ENCODE assay signal across 13 cellular contexts in the genomic region with DNA sequence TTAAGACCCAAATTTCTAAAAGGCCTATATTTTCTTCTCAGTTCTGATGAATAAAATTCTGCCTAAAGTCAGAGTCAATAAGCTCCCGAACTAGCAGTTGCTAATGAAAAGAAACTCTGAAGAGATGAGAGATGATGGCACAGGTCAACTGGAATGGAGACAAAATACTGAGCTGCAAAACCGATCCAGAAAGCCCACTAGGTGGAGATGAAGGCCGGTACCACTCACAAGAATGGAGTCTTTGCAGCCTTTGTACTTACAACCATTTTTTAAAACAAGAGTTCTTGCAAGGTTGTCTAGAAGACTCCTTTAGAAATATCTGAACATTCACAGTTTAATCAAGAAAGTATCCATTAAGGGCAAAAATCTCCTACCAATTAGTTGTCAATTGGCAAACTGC.
DNase-seq lines count a peak whose midpoint lies in the region; ATAC-seq and TF ChIP-seq lines count a peak whose summit lies in the region.
"Had no signal": no experiment of that assay in that cellular context is flagged by ENCODE, and none has a peak within 500 bp of the region (broad histone marks: within the 10 kb centered on the region; RNA-seq: fewer than 3 reads in every experiment).

No MANE protein-coding gene starts in this region.

- H3K9me2 ChIP-seq in hepatocyte (replicated peaks; ENCODE audit: insufficient read depth): no peaks in the 10 kb centered on the region

- H3K36me3 ChIP-seq in hepatocyte (replicated peaks; ENCODE audit: insufficient read depth, low read depth) (no peaks in the 10 kb centered on the region), testis (ENCODE audit: low read depth, missing control alignments) (no peaks in the 10 kb centered on the region)

- H4K20me1 ChIP-seq in hepatocyte (ENCODE audit: insufficient read depth, poor library complexity, severe bottlenecking): no peaks in the 10 kb centered on the region

- H3K9me3 Mint-ChIP-seq in activated T-helper 2 cell treated with anti-CD3 and anti-CD28 coated beads, Interferon-gamma antibody, Interleukin-2, Interleukin-4, amounts not matched to agents 10 μg/mL and 5 μg/mL and 100 μg/mL, durations not matched to agents 14 hours and 24 hours and 36 hours: no peaks in the 10 kb centered on the region
- H3K9me3 Mint-ChIP-seq: effector memory CD8-positive, alpha-beta T cell had no signal

- WGBS in hepatocyte (ENCODE audit: low lambda C conversion rate, missing lambda C conversion rate): 48% methylated on average over 3 of the region's 3 CpGs
- 35 to 40% methylated on average over 3 of the region's 3 CpGs for WGBS in testis, 2 donors

- H3K4me3 Mint-ChIP-seq in activated T-helper 2 cell treated with anti-CD3 and anti-CD28 coated beads, Interferon-gamma antibody, Interleukin-2, Interleukin-4, amounts not matched to agents 10 μg/mL and 5 μg/mL and 100 μg/mL, durations not matched to agents 14 hours and 24 hours and 36 hours (ENCODE audit: low read depth): no peak overlapping the region
- H3K4me3 Mint-ChIP-seq: effector memory CD8-positive, alpha-beta T cell had no signal

- H3K36me3 Mint-ChIP-seq in activated T-helper 2 cell treated with anti-CD3 and anti-CD28 coated beads, Interferon-gamma antibody, Interleukin-2, Interleukin-4, amounts not matched to agents 10 μg/mL and 5 μg/mL and 100 μg/mL, durations not matched to agents 14 hours and 24 hours and 36 hours (ENCODE audit: low read depth): no peaks in the 10 kb centered on the region

- no peak for TF ChIP-seq POLR2A in testis (IDR thresholded peaks at IDR 0.05)

- H3K4me1 ChIP-seq in hepatocyte (ENCODE audit: insufficient read depth) (no peaks in the 10 kb centered on the region), testis (peaks cover 3% of the 10 kb centered on the region)

- no peak overlapping the region for H2AFZ ChIP-seq in hepatocyte

- H3K4me2 ChIP-seq in hepatocyte: no peak overlapping the region

- H3K27ac Mint-ChIP-seq in activated T-helper 2 cell treated with anti-CD3 and anti-CD28 coated beads, Interferon-gamma antibody, Interleukin-2, Interleukin-4, amounts not matched to agents 10 μg/mL and 5 μg/mL and 100 μg/mL, durations not matched to agents 14 hours and 24 hours and 36 hours: no peak overlapping the region
- H3K27ac Mint-ChIP-seq: effector memory CD8-positive, alpha-beta T cell had no signal

- H3K27ac ChIP-seq in hepatocyte (no peak overlapping the region), testis (no peak overlapping the region)

- no peak overlapping the region for H3K4me3 ChIP-seq in WI38 (ENCODE audit: low read depth, low read length)
- H3K4me3 ChIP-seq in hepatocyte: no peak overlapping the region
- no peak overlapping the region for H3K4me3 ChIP-seq in testis
- H3K4me3 ChIP-seq: MG63 had no signal

- ATAC-seq in GM21723 (IDR thresholded peaks at IDR 0.05; ENCODE audit: unreplicated experiment): no peak
- ATAC-seq: activated CD4-positive, CD25-positive, alpha-beta regulatory T cell treated with anti-CD3 and anti-CD28 coated beads, Interleukin-2, amount 50 U/mL, for 24 hours; effector memory CD8-positive, alpha-beta T cell had no signal

- H3K27me3 Mint-ChIP-seq in activated T-helper 2 cell treated with anti-CD3 and anti-CD28 coated beads, Interferon-gamma antibody, Interleukin-2, Interleukin-4, amounts not matched to agents 10 μg/mL and 5 μg/mL and 100 μg/mL, durations not matched to agents 14 hours and 24 hours and 36 hours (ENCODE audit: low read depth): no peaks in the 10 kb centered on the region

- intact Hi-C loops in testis (cut with DNase I; ENCODE audit: low total_unique reads): loop anchor here (10.0 kb wide), 1 partner anchor 113 kb away; no protein-coding TSS in a partner anchor
- intact Hi-C loops in activated T-helper 2 cell treated with anti-CD3 and anti-CD28 coated beads, Interferon-gamma antibody, Interleukin-2, Interleukin-4, amounts not matched to agents 10 μg/mL and 5 μg/mL and 100 μg/mL, durations not matched to agents 14 hours and 24 hours and 36 hours (cut with micrococcal nuclease): no loop called here

- H3K27me3 ChIP-seq in hepatocyte (no peaks in the 10 kb centered on the region), testis (no peaks in the 10 kb centered on the region)
- H3K27me3 ChIP-seq: MG63 had no signal

- H3K4me1 Mint-ChIP-seq in activated T-helper 2 cell treated with anti-CD3 and anti-CD28 coated beads, Interferon-gamma antibody, Interleukin-2, Interleukin-4, amounts not matched to agents 10 μg/mL and 5 μg/mL and 100 μg/mL, durations not matched to agents 14 hours and 24 hours and 36 hours (ENCODE audit: low read depth): no peaks in the 10 kb centered on the region

- H3K79me2 ChIP-seq in hepatocyte: no peaks in the 10 kb centered on the region

- peak; percentile 15; the same call in 1 of the 2 replicates for TF ChIP-seq CTCF in WI38 (IDR thresholded peaks at IDR 0.05; ENCODE audit: low read depth, low read length)
- TF ChIP-seq CTCF in hepatocyte (IDR thresholded peaks at IDR 0.05; ENCODE audit: poor library complexity): peak; percentile 37
- peak in 2 of 3 experiments; percentile 32 to 39 for TF ChIP-seq CTCF in testis (IDR thresholded peaks at IDR 0.05)

- DNase-seq in NCI-H1417 (lab: John Stamatoyannopoulos, UW): peak in 2 of 3 experiments; percentile 3 to 31
- DNase-seq in NCI-H1417 treated with DMSO at 0.1 percent for 48 hours (lab: John Stamatoyannopoulos, UW): no peak
- DNase-seq in hepatocyte (ENCODE audit: low spot score): no peak
- DNase-seq in testis: peak; percentile 55
- DNase-seq in activated T-helper 2 cell treated with anti-CD3 and anti-CD28 coated beads, Interferon-gamma antibody, Interleukin-2, Interleukin-4, amounts not matched to agents 10 μg/mL and 5 μg/mL and 100 μg/mL, durations not matched to agents 14 hours and 24 hours and 36 hours (ENCODE audit: low spot score): no peak
- no peak for DNase-seq in Kasumi-1 (lab: John Stamatoyannopoulos, UW)
- DNase-seq: activated naive CD4-positive, alpha-beta T cell treated with Interleukin-2 at 50 U/mL for 16 hours; effector memory CD8-positive, alpha-beta T cell; MG63; OCI-M1 had no signal

- no peaks in the 10 kb centered on the region for H3K9me3 ChIP-seq in hepatocyte (ENCODE audit: low read depth)
- no peaks in the 10 kb centered on the region for H3K9me3 ChIP-seq in testis

Comparison
In these comparisons a context has a peak if more than half of its experiments do, and no peak if none do; other contexts are left out.
1. DNase-seq: peak in NCI-H1417 (2 of 3) and testis (single experiment); none in NCI-H1417 treated with DMSO at 0.1 percent for 48 hours (single experiment), hepatocyte (single experiment), activated T-helper 2 cell treated with anti-CD3 and anti-CD28 coated beads, Interferon-gamma antibody, Interleukin-2, Interleukin-4, amounts not matched to agents 10 μg/mL and 5 μg/mL and 100 μg/mL, durations not matched to agents 14 hours and 24 hours and 36 hours (single experiment) and Kasumi-1 (0 of 2).
2. Peak in every context shown above with its lines, with median percentiles within 50 percentile points of each other: CTCF ChIP-seq.